Comparison of ENCODE assay signal across 21 cellular contexts in genomic region chr19:17548145-17548544, GRCh38.
"Had no signal": no experiment of that assay in that cellular context is flagged by ENCODE, and none has a peak within 500 bp of the region (broad histone marks: within the 10 kb centered on the region; RNA-seq: fewer than 3 reads in every experiment).

No MANE protein-coding gene starts in this region.

- H3K36me3 ChIP-seq: colonic mucosa, esophagus squamous epithelium, heart right ventricle, lower lobe of right lung, ovary, right atrium auricular region, stomach, suprapubic skin, tibial nerve, uterus had no signal

- H3K27ac Mint-ChIP-seq: activated CD8-positive, alpha-beta T cell treated with anti-CD3 and anti-CD28 coated beads, Interleukin-2, amount 10 ng/mL, durations not matched to agents 7 days and 5 days; activated naive CD8-positive, alpha-beta T cell treated with anti-CD3 and anti-CD28 coated beads for 36 hours; activated T-helper 2 cell treated with anti-CD3 and anti-CD28 coated beads, Interferon-gamma antibody, Interleukin-2, Interleukin-4, amounts not matched to agents 10 μg/mL and 5 μg/mL and 100 μg/mL, durations not matched to agents 14 hours and 24 hours and 36 hours had no signal

- DNase-seq: activated CD4-positive, alpha-beta T cell treated with anti-CD3 and anti-CD28 coated beads, Interleukin-2, amount 50 U/mL, for 1 hour; activated CD8-positive, alpha-beta T cell treated with anti-CD3 and anti-CD28 coated beads, Interleukin-2, amount 10 ng/mL, durations not matched to agents 7 days and 5 days; activated naive CD4-positive, alpha-beta T cell treated with Interleukin-2 at 50 U/mL for 16 hours; activated naive CD8-positive, alpha-beta T cell treated with anti-CD3 and anti-CD28 coated beads for 36 hours; amniotic stem cell; colonic mucosa; esophagus squamous epithelium; heart right ventricle; lower lobe of right lung; naive thymus-derived CD8-positive, alpha-beta T cell; ovary; psoas muscle; stimulated activated CD4-positive, alpha-beta T cell treated with anti-CD3 and anti-CD28 coated beads, Interleukin-12 subunit alpha, Interleukin-12 subunit beta, amount 100 ng/mL, for 4 hours; stimulated activated CD4-positive, alpha-beta T cell treated with anti-CD3 and anti-CD28 coated beads, Interleukin-4, amount 100 ng/mL, for 4 hours; stomach; uterus had no signal

- H3K27me3 Mint-ChIP-seq: activated naive CD8-positive, alpha-beta T cell treated with anti-CD3 and anti-CD28 coated beads for 36 hours; naive thymus-derived CD8-positive, alpha-beta T cell had no signal

- H3K9me3 ChIP-seq: colonic mucosa, esophagus squamous epithelium, heart right ventricle, lower lobe of right lung, ovary, psoas muscle, right atrium auricular region, stomach, suprapubic skin, tibial nerve, uterus had no signal

- H3K4me3 ChIP-seq: colonic mucosa, esophagus squamous epithelium, heart right ventricle, lower lobe of right lung, ovary, psoas muscle, right atrium auricular region, stomach, suprapubic skin, tibial nerve, uterus had no signal

- H3K36me3 Mint-ChIP-seq: activated naive CD8-positive, alpha-beta T cell treated with anti-CD3 and anti-CD28 coated beads for 36 hours; naive thymus-derived CD8-positive, alpha-beta T cell had no signal

- H3K9me3 Mint-ChIP-seq: activated naive CD8-positive, alpha-beta T cell treated with anti-CD3 and anti-CD28 coated beads for 36 hours; activated T-helper 2 cell treated with anti-CD3 and anti-CD28 coated beads, Interferon-gamma antibody, Interleukin-2, Interleukin-4, amounts not matched to agents 10 μg/mL and 5 μg/mL and 100 μg/mL, durations not matched to agents 14 hours and 24 hours and 36 hours; naive thymus-derived CD8-positive, alpha-beta T cell had no signal

- H3K27me3 ChIP-seq: colonic mucosa, esophagus squamous epithelium, heart right ventricle, ovary, right atrium auricular region, stomach, suprapubic skin, tibial nerve, uterus had no signal

- ATAC-seq: activated CD4-positive, CD25-positive, alpha-beta regulatory T cell treated with anti-CD3 and anti-CD28 coated beads, Interleukin-2, amount 50 U/mL, for 24 hours; activated CD8-positive, alpha-beta T cell treated with anti-CD3 and anti-CD28 coated beads, Interleukin-2, amount 10 ng/mL, durations not matched to agents 7 days and 5 days; heart right ventricle; lower lobe of right lung; naive thymus-derived CD8-positive, alpha-beta T cell; psoas muscle had no signal

- H3K4me1 ChIP-seq: colonic mucosa, stomach, uterus had no signal

- H3K27ac ChIP-seq: colonic mucosa, esophagus squamous epithelium, heart right ventricle, lower lobe of right lung, ovary, psoas muscle, right atrium auricular region, stomach, suprapubic skin, tibial nerve, uterus had no signal

- H3K4me1 Mint-ChIP-seq: activated naive CD8-positive, alpha-beta T cell treated with anti-CD3 and anti-CD28 coated beads for 36 hours had no signal

- H3K4me3 Mint-ChIP-seq: activated CD8-positive, alpha-beta T cell treated with anti-CD3 and anti-CD28 coated beads, Interleukin-2, amount 10 ng/mL, durations not matched to agents 7 days and 5 days; activated naive CD8-positive, alpha-beta T cell treated with anti-CD3 and anti-CD28 coated beads for 36 hours; naive thymus-derived CD8-positive, alpha-beta T cell had no signal
